In genomic region chr4:160142579-160142978, GRCh38 we compare ENCODE assay signal across 12 cellular contexts.
DNase-seq lines count a peak whose midpoint lies in the region; ATAC-seq and TF ChIP-seq lines count a peak whose summit lies in the region.
"Had no signal": no experiment of that assay in that cellular context is flagged by ENCODE, and none has a peak within 500 bp of the region (broad histone marks: within the 10 kb centered on the region; RNA-seq: fewer than 3 reads in every experiment).

No MANE protein-coding gene starts in this region.

- H3K4me3 ChIP-seq in GM12865 (ENCODE audit: low read depth, low read length): no peak overlapping the region

- ATAC-seq in GM19372 (IDR thresholded peaks at IDR 0.05; ENCODE audit: low read depth, unreplicated experiment): peak; percentile 100
- ATAC-seq in HG02678 (IDR thresholded peaks at IDR 0.05; ENCODE audit: unreplicated experiment): peak; percentile 99
- ATAC-seq in HG03442 (IDR thresholded peaks at IDR 0.05; ENCODE audit: unreplicated experiment): peak; percentile 99

- TF ChIP-seq CTCF in GM12865 (IDR thresholded peaks at IDR 0.05; ENCODE audit: insufficient read depth, low read depth, low read length, missing control alignments): no peak

- DNase-seq in GM12865 (ENCODE audit: low read depth) (peak; percentile 83), EL (no peak), DMS 273 (lab: John Stamatoyannopoulos, UW; ENCODE audit: unreplicated experiment) (no peak), NCI-H1436 (lab: John Stamatoyannopoulos, UW) (no peak)
- DNase-seq in stimulated activated CD4-positive, alpha-beta T cell treated with anti-CD3 and anti-CD28 coated beads, Interleukin-12 subunit alpha, Interleukin-12 subunit beta, amount 100 ng/mL, for 4 hours: no peak
- DNase-seq: activated T-cell treated with anti-CD3 and anti-CD28 coated beads, Interleukin-2, amount 50 U/mL, for 1 hour; GF-D8; NCI-H1417 treated with DMSO at 0.1 percent for 48 hours; T1000 had no signal
